Comparison of ENCODE assay signal across 9 cellular contexts in the genomic region with DNA sequence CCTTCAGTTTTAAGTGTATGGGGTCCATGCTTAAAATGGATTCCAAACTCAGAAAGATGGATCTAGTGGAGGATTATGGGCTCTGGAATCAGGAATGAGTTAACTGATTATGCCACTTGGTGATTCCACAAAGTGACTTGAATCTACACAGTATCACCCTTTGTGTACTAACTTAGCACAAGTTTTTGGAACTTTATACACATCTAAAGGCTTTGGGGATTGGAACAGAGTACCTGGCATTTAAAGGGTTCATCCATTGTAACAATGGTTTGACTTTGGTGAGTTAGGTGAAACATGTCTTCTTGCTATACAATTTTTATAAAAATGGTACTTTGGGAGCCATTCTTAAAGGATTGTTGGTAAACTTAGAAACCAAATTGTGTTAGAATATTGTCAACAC. TPM values are rescaled to one million over a fixed set of nuclear protein-coding genes. Genes with fewer than 3 reads are reported as not detected.
DNase-seq lines count a peak whose midpoint lies in the region; ATAC-seq and TF ChIP-seq lines count a peak whose summit lies in the region.
"Had no signal": no experiment of that assay in that cellular context is flagged by ENCODE, and none has a peak within 500 bp of the region (broad histone marks: within the 10 kb centered on the region; RNA-seq: fewer than 3 reads in every experiment).

No MANE protein-coding gene starts in this region.

- ATAC-seq in Right ventricle myocardium superior (ENCODE audit: poor library complexity) (no peak), GM21367 (IDR thresholded peaks at IDR 0.05; ENCODE audit: unreplicated experiment) (no peak), GM19452 (IDR thresholded peaks at IDR 0.05; ENCODE audit: unreplicated experiment) (no peak), GM18505 (IDR thresholded peaks at IDR 0.05; ENCODE audit: unreplicated experiment) (no peak)

- H2BK5ac ChIP-seq in mesenchymal stem cell (ENCODE audit: low read depth, low read length, poor library complexity, severe bottlenecking): no peak overlapping the region

- H3K4me3 Mint-ChIP-seq in brain: peak overlapping the region; percentile 94 to 100 (median 98)

- H2BK15ac ChIP-seq in mesenchymal stem cell (ENCODE audit: low read depth, poor library complexity, severe bottlenecking): no peak overlapping the region

- peak overlapping the region; percentile 96 for H3K4me3 ChIP-seq in cardiac muscle cell
- H3K4me3 ChIP-seq in mesenchymal stem cell (ENCODE audit: insufficient read depth in 1 of 2, low read depth in 1 of 2, low read length in 2 of 2): peak overlapping the region in 1 of 2 experiments; percentile 93
- peak overlapping the region; percentile 88 to 100 for H3K4me3 ChIP-seq in uterus

- H3K4me1 Mint-ChIP-seq in brain: peaks cover 62% of the 10 kb centered on the region

- H3K27me3 ChIP-seq in cardiac muscle cell: no peaks in the 10 kb centered on the region
- no peaks in the 10 kb centered on the region for H3K27me3 ChIP-seq in mesenchymal stem cell (ENCODE audit: control insufficient read depth in 1 of 2, insufficient read depth in 1 of 2, low read length in 2 of 2)
- no peaks in the 10 kb centered on the region for H3K27me3 ChIP-seq in uterus

- peak overlapping the region; percentile 100 for H3K9ac ChIP-seq in mesenchymal stem cell (ENCODE audit: low read length)

- H3K14ac ChIP-seq in mesenchymal stem cell (ENCODE audit: low read length in 2 of 2): no peak overlapping the region

- no peaks in the 10 kb centered on the region for H3K9me3 ChIP-seq in cardiac muscle cell (ENCODE audit: low read depth)
- H3K9me3 ChIP-seq in mesenchymal stem cell (ENCODE audit: control insufficient read depth, low read length): no peaks in the 10 kb centered on the region
- H3K9me3 ChIP-seq in uterus: no peaks in the 10 kb centered on the region

- H4K91ac ChIP-seq in mesenchymal stem cell (ENCODE audit: low read length): no peak overlapping the region

- H3K27ac Mint-ChIP-seq in brain: peak overlapping the region; percentile 100

- no peak overlapping the region for H2BK120ac ChIP-seq in mesenchymal stem cell (ENCODE audit: low read depth, low read length)

- H2AK5ac ChIP-seq in mesenchymal stem cell (ENCODE audit: low read length, severe bottlenecking): no peak overlapping the region

- H3K79me1 ChIP-seq in mesenchymal stem cell (replicated peaks; ENCODE audit: low read length, poor library complexity, severe bottlenecking): peaks cover 5% of the 10 kb centered on the region

- intact Hi-C loops in Right ventricle myocardium superior (cut with DNase I) (no loop called here), uterus (cut with DNase I; ENCODE audit: low total_unique reads) (loop anchor here (5.0 kb wide), 1 partner anchor 80 kb away; a partner anchor contains a TSS)

- no peak overlapping the region for H4K8ac ChIP-seq in mesenchymal stem cell (ENCODE audit: low read length)

- no peak overlapping the region for H3K27ac ChIP-seq in cardiac muscle cell
- H3K27ac ChIP-seq in mesenchymal stem cell (ENCODE audit: low read length, poor library complexity, severe bottlenecking): no peak overlapping the region
- H3K27ac ChIP-seq in uterus: peak overlapping the region; percentile 95 to 98

- TF ChIP-seq CTCF in cardiac muscle cell (IDR thresholded peaks at IDR 0.05; ENCODE audit: low read depth, low read length) (no peak), brain (conservative IDR thresholded peaks at IDR 0.05) (no peak), uterus (IDR thresholded peaks at IDR 0.05) (no peak)

- no peaks in the 10 kb centered on the region for H3K9me3 Mint-ChIP-seq in brain

- peak overlapping the region; percentile 57 for H3K4me2 ChIP-seq in mesenchymal stem cell (ENCODE audit: low read length, poor library complexity, severe bottlenecking)

- H3K4ac ChIP-seq in mesenchymal stem cell (ENCODE audit: low read depth in 1 of 2, low read length in 2 of 2): no peak overlapping the region

- H3K36me3 ChIP-seq in cardiac muscle cell (peaks cover 36% of the 10 kb centered on the region), mesenchymal stem cell (ENCODE audit: control insufficient read depth in 1 of 2, insufficient read depth in 2 of 2, low read depth in 1 of 2, low read length in 2 of 2) (peaks cover 13 to 41% of the 10 kb centered on the region in 2 experiments), uterus (no peaks in the 10 kb centered on the region)

- H3K23ac ChIP-seq in mesenchymal stem cell (ENCODE audit: low read length in 2 of 2): no peak overlapping the region

- H3K18ac ChIP-seq in mesenchymal stem cell (ENCODE audit: low read depth in 1 of 2, low read length in 2 of 2): no peak overlapping the region

- H3K27me3 Mint-ChIP-seq in brain: peaks cover 12% of the 10 kb centered on the region

- DNase-seq in cardiac muscle cell (ENCODE audit: low read depth in 1 of 2, low spot score in 1 of 2) (no peak), Right ventricle myocardium superior (no peak), mesenchymal stem cell (no peak), uterus (no peak)
- DNase-seq: NCI-H187 treated with DMSO at 0.1 percent for 48 hours had no signal

- no peak for TF ChIP-seq POLR2A in uterus (IDR thresholded peaks at IDR 0.05)
- no peak for TF ChIP-seq POLR2A in GM18505 (IDR thresholded peaks at IDR 0.05; ENCODE audit: borderline replicate concordance, extremely low read depth, insufficient read depth, insufficient read length)

- peaks cover 49% of the 10 kb centered on the region for H3K36me3 Mint-ChIP-seq in brain

- no peak overlapping the region for H2AFZ ChIP-seq in mesenchymal stem cell (ENCODE audit: low read depth, low read length)

- H3K4me1 ChIP-seq in cardiac muscle cell (ENCODE audit: low read depth) (peaks cover 10% of the 10 kb centered on the region), mesenchymal stem cell (ENCODE audit: control insufficient read depth, insufficient read depth, low read depth, low read length) (peaks cover 5% of the 10 kb centered on the region), uterus (peaks cover 6 to 11% of the 10 kb centered on the region in 2 donors)

- no peak overlapping the region for H2BK12ac ChIP-seq in mesenchymal stem cell (ENCODE audit: low read length in 2 of 2)

RNA-seq across cellular contexts. Expression of a gene that starts 1.1 kb away (rescaled TPM):
- total RNA-seq in cardiac muscle cell (367 and 371 TPM in 2 replicates), Right ventricle myocardium superior (637 TPM), uterus (1,000 to 10,000 TPM in 3 of 4 donors, 100 to 1,000 TPM in 1; 816 to 2,598 (median 1,942) TPM)
- polyA plus RNA-seq in cardiac muscle cell (410 and 463 TPM in 2 replicates), brain (ENCODE audit: insufficient read depth, low read depth, low replicate concordance) (1,323 TPM)
- polyA plus RNA-seq in mesenchymal stem cell (2013, experiment 1 of 2): 2,504 TPM
- 2,492 TPM for polyA plus RNA-seq in mesenchymal stem cell (2013, experiment 2 of 2)

RNA-seq across cellular contexts. Expression of a gene that starts 18.2 kb away (rescaled TPM):
- total RNA-seq in cardiac muscle cell: 1.9 and 2.0 TPM in 2 replicates
- polyA plus RNA-seq in cardiac muscle cell: 0.52 and 1.2 TPM in 2 replicates
- total RNA-seq in Right ventricle myocardium superior: 9.9 TPM
- polyA plus RNA-seq in brain (ENCODE audit: insufficient read depth, low read depth, low replicate concordance): 4.4 TPM
- 5.0 TPM for polyA plus RNA-seq in mesenchymal stem cell (2013, experiment 1 of 2)
- polyA plus RNA-seq in mesenchymal stem cell (2013, experiment 2 of 2): 6.6 TPM
- total RNA-seq in uterus: 10 to 100 TPM; 18.9 to 36.1 (median 28.6) TPM

Comparison
In these comparisons a context has a peak if more than half of its experiments do, and no peak if none do; other contexts are left out.
1. H3K27ac ChIP-seq: peak in uterus (2 of 2); none in cardiac muscle cell (single experiment) and mesenchymal stem cell (single experiment).